Comparison of ENCODE assay signal across 10 cellular contexts in the genomic region with DNA sequence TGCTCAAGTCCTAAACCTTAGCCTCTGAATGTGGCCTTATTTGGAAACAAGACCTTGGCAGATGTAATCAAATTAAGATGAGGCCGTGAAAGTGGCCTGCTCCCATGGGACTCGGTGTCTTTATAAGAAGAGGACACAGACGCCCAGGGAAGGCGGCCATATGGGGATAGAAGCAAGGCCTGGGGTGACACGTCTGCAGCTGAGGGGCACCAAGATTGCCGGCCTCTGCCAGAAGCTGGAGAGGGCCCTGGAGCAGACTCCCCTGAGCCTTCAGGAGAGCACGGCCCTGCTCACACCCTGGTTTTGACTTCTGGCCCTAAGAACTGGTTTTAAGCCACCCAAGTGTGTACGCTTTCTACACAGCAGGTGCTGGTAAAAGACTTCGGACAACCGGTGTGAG. TPM values are rescaled to one million over a fixed set of nuclear protein-coding genes. Genes with fewer than 3 reads are reported as not detected.
"Had no signal": no experiment of that assay in that cellular context is flagged by ENCODE, and none has a peak within 500 bp of the region (broad histone marks: within the 10 kb centered on the region; RNA-seq: fewer than 3 reads in every experiment).

No MANE protein-coding gene starts in this region.

- DNase-seq: IMR-90, KBM-7, KG1 had no signal

- FAIRE-seq: HepG2, HTR-8/SVneo, K562 had no signal

- ATAC-seq: HepG2, K562 had no signal

- H3K27ac ChIP-seq: HL-60 had no signal

- H3K4me3 ChIP-seq: K562 had no signal

RNA-seq across cellular contexts. Expression of a gene that starts 29.2 kb away (rescaled TPM):
- total RNA-seq: HepG2, HT-29, HT1080, IMR-90, K562 had no signal
- polyA plus RNA-seq: HepG2, IgD-negative memory B cell, IMR-90, K562 had no signal
